Comparison of ENCODE assay signal across 2 cellular contexts in genomic region chr18:12750708-12751502, GRCh38.
A peak's percentile ranks its signal among the peaks of the same experiment; 100 is the strongest.
TF ChIP-seq lines count a peak whose summit lies in the region.

No MANE protein-coding gene starts in this region.

TF ChIP-seq in K562, 482 proteins besides CTCF, POLR2A, EP300 and RAD21:
- TF ChIP-seq TFE3 (CRISPR knock-in tag; IDR thresholded peaks at IDR 0.05) (peak; percentile 19; the same call in 1 of the 2 replicates), ZEB2 (IDR thresholded peaks at IDR 0.05) (no peak), USF2 (CRISPR knock-in tag; IDR thresholded peaks at IDR 0.05) (peak; percentile 37; the same call in 1 of the 2 replicates), USF1 (CRISPR knock-in tag; IDR thresholded peaks at IDR 0.05) (peak; percentile 56; the same call in 1 of the 2 replicates)

TF ChIP-seq in GM12891, 5 proteins besides CTCF, POLR2A, EP300 and RAD21:
- TF ChIP-seq PAX5 (IDR thresholded peaks at IDR 0.05; ENCODE audit: insufficient read depth, low read length, severe bottlenecking) (no peak), POU2F2 (IDR thresholded peaks at IDR 0.05; ENCODE audit: low read depth, low read length) (no peak), TAF1 (IDR thresholded peaks at IDR 0.05; ENCODE audit: low read depth, low read length) (no peak), POLR2AphosphoS5 (IDR thresholded peaks at IDR 0.05; ENCODE audit: low read depth, low read length) (no peak), SPI1 (IDR thresholded peaks at IDR 0.05; ENCODE audit: low read depth, low read length) (no peak)
TF ChIP-seq in GM12891: peak in this region for 0.
